1 cellular context compared by ENCODE assay signal in genomic region chr17:44795928-44796327, GRCh38.
TF ChIP-seq lines count a peak whose summit lies in the region.

No MANE protein-coding gene starts in this region.

TF ChIP-seq in endothelial cell of umbilical vein, 7 proteins besides CTCF, POLR2A, EP300 and RAD21 (continued from another document):
- TF ChIP-seq MAX (IDR thresholded peaks at IDR 0.05; ENCODE audit: insufficient read depth, insufficient read length) (no peak), FOS (IDR thresholded peaks at IDR 0.05; ENCODE audit: borderline replicate concordance, insufficient read depth, low read length) (no peak), JUN (IDR thresholded peaks at IDR 0.05; ENCODE audit: borderline replicate concordance, insufficient read depth, insufficient read length, low read depth) (no peak)
